8 cellular contexts compared by ENCODE assay signal in the genomic region with DNA sequence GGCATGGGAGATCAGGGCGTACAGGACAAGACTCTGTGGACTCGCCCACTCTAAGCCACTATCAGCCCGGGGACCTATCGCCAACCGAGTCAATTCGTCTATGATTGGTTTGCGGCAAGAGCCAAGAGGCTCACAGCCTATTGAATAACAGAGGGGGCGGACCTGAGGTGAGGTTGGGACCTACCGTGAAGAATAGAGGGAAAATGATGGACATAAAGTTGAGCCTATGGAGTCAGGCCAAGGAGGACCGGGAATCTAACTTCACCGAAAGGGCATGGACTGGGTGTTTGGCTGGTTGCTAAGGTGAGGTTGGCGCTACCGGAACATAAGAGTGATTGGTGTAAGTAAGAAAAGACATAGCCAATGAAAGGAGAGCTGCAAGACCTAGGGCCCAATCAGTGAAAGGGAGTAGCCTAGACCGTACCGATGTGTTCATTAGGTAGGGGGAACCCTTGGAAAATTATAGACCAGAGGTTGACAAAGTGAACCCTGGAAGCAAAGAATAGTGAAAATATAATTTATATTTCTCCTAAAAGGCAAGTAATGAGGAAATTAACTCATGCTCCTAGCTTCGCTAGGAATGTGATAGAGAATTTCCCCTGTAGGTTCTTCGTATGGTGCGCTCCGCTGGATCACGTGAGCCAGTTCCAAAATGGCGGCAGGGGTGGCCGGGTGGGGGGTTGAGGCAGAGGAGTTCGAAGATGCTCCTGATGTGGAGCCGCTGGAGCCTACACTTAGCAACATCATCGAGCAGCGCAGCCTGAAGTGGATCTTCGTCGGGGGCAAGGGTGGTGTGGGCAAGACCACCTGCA. TPM values are rescaled to one million over a fixed set of nuclear protein-coding genes. Genes with fewer than 3 reads are reported as not detected.
DNase-seq lines count a peak whose midpoint lies in the region; ATAC-seq and TF ChIP-seq lines count a peak whose summit lies in the region.

A gene (plus strand): TSS at position 644 of the 812 bp plus-strand sequence. CDS start 9 bp downstream, at position 653.

- H3K4me2 ChIP-seq in osteoblast (ENCODE audit: insufficient read depth, low read length) = peak within 1 kb of the TSS; percentile 91

- H3K27me3 ChIP-seq in GM06990 (replicated peaks; ENCODE audit: control insufficient read depth, insufficient read depth, low read length) = no peaks in the 10 kb centered on the region
- no peaks in the 10 kb centered on the region for H3K27me3 ChIP-seq in osteoblast (ENCODE audit: insufficient read depth, low read length)
- H3K27me3 ChIP-seq in thoracic aorta (replicated peaks; ENCODE audit: insufficient read depth) = no peaks in the 10 kb centered on the region

- TF ChIP-seq CTCF in GM06990 (IDR thresholded peaks at IDR 0.05; ENCODE audit: insufficient read depth, low read length, poor library complexity, severe bottlenecking) (no peak), glutamatergic neuron (IDR thresholded peaks at IDR 0.05; ENCODE audit: partially characterized antibody, unreplicated experiment) (no peak), osteoblast (IDR thresholded peaks at IDR 0.05; ENCODE audit: extremely low read depth, low read depth, low read length) (no peak), thoracic aorta (IDR thresholded peaks at IDR 0.05) (peak; percentile 23)

- no peaks in the 10 kb centered on the region for H3K9me3 ChIP-seq in osteoblast (ENCODE audit: low read depth, low read length)
- H3K9me3 ChIP-seq in thoracic aorta = no peaks in the 10 kb centered on the region

- H4K20me1 ChIP-seq in osteoblast (ENCODE audit: insufficient read depth, low read length) = peaks cover 17% of the 10 kb centered on the region

- H3K27ac ChIP-seq in osteoblast (ENCODE audit: low read depth, low read length) (peak within 1 kb of the TSS; percentile 100), thoracic aorta (peak within 1 kb of the TSS; percentile 81 to 97)

- peak within 1 kb of the TSS; percentile 99 for H3K27ac Mint-ChIP-seq in activated naive CD8-positive, alpha-beta T cell treated with anti-CD3 and anti-CD28 coated beads for 36 hours
- peak within 1 kb of the TSS; percentile 99 for H3K27ac Mint-ChIP-seq in glutamatergic neuron (ENCODE audit: unreplicated experiment)

- H3K27me3 Mint-ChIP-seq in activated naive CD8-positive, alpha-beta T cell treated with anti-CD3 and anti-CD28 coated beads for 36 hours = no peaks in the 10 kb centered on the region
- H3K27me3 Mint-ChIP-seq in glutamatergic neuron (ENCODE audit: unreplicated experiment) = peaks cover 13% of the 10 kb centered on the region

- peak within 1 kb of the TSS; percentile 97 for H2AFZ ChIP-seq in osteoblast (ENCODE audit: low read length)

- H3K4me1 Mint-ChIP-seq in activated naive CD8-positive, alpha-beta T cell treated with anti-CD3 and anti-CD28 coated beads for 36 hours = peaks cover 32% of the 10 kb centered on the region
- H3K4me1 Mint-ChIP-seq in glutamatergic neuron (ENCODE audit: low read depth, unreplicated experiment) = peaks cover 15% of the 10 kb centered on the region

- peaks cover 30% of the 10 kb centered on the region for H3K36me3 Mint-ChIP-seq in activated naive CD8-positive, alpha-beta T cell treated with anti-CD3 and anti-CD28 coated beads for 36 hours
- no peaks in the 10 kb centered on the region for H3K36me3 Mint-ChIP-seq in glutamatergic neuron (ENCODE audit: unreplicated experiment)

- peak within 1 kb of the TSS; percentile 100 for H3K4me3 Mint-ChIP-seq in activated naive CD8-positive, alpha-beta T cell treated with anti-CD3 and anti-CD28 coated beads for 36 hours
- peak within 1 kb of the TSS; percentile 100 for H3K4me3 Mint-ChIP-seq in glutamatergic neuron (ENCODE audit: unreplicated experiment)

- DNase-seq in GM06990 (ENCODE audit: extremely low read depth, insufficient read length) = peak; percentile 85
- DNase-seq in NCI-H1048 (lab: John Stamatoyannopoulos, UW) = peak; percentile 97
- DNase-seq in SKM-1 (lab: John Stamatoyannopoulos, UW; ENCODE audit: unreplicated experiment) = peak; percentile 97
- peak; percentile 82 for DNase-seq in activated naive CD8-positive, alpha-beta T cell treated with anti-CD3 and anti-CD28 coated beads for 36 hours
- DNase-seq in glutamatergic neuron = peak; percentile 79
- peak; percentile 100 for DNase-seq in osteoblast (ENCODE audit: insufficient read length, low spot score, missing footprints)
- peak; percentile 95 for DNase-seq in thoracic aorta (ENCODE audit: low spot score)

- peak; percentile 71 for ATAC-seq in HG02571 (IDR thresholded peaks at IDR 0.05; ENCODE audit: unreplicated experiment)
- ATAC-seq in thoracic aorta (ENCODE audit: insufficient number of reproducible peaks, low FRiP score, low read depth) = peak; percentile 98

- no peaks in the 10 kb centered on the region for H3K9me3 Mint-ChIP-seq in activated naive CD8-positive, alpha-beta T cell treated with anti-CD3 and anti-CD28 coated beads for 36 hours
- peaks cover 11% of the 10 kb centered on the region for H3K9me3 Mint-ChIP-seq in glutamatergic neuron (ENCODE audit: unreplicated experiment)

- H3K4me1 ChIP-seq in osteoblast (ENCODE audit: insufficient read depth, low read length) (peaks cover 29% of the 10 kb centered on the region), thoracic aorta (ENCODE audit: control insufficient read depth in 1 of 2, low read depth in 2 of 2) (peaks cover 29 to 35% of the 10 kb centered on the region in 2 donors)

- H3K4me3 ChIP-seq in GM06990 (replicated peaks; ENCODE audit: low read depth, low read length) = peak within 1 kb of the TSS; percentile 99
- H3K4me3 ChIP-seq in osteoblast (ENCODE audit: insufficient read depth, low read length) = peak within 1 kb of the TSS; percentile 97
- H3K4me3 ChIP-seq in thoracic aorta = peak within 1 kb of the TSS; percentile 84

- peaks cover 3% of the 10 kb centered on the region for H3K36me3 ChIP-seq in GM06990 (ENCODE audit: control insufficient read depth, insufficient read depth, low read length)
- H3K36me3 ChIP-seq in osteoblast (ENCODE audit: insufficient read depth, low read length) = peaks cover 10% of the 10 kb centered on the region
- peaks cover 8% of the 10 kb centered on the region for H3K36me3 ChIP-seq in thoracic aorta

- peaks cover 47% of the 10 kb centered on the region for H3K79me2 ChIP-seq in osteoblast (ENCODE audit: insufficient read depth, low read length)

RNA-seq across cellular contexts. Expression of the gene that starts here (rescaled TPM):
- 10 to 100 TPM; 78.3 to 80.2 TPM for total RNA-seq in activated naive CD8-positive, alpha-beta T cell treated with anti-CD3 and anti-CD28 coated beads for 36 hours
- 49.3 TPM for total RNA-seq in glutamatergic neuron (ENCODE audit: unreplicated experiment)
- total RNA-seq in osteoblast = 99.5 and 104 TPM in 2 replicates
- total RNA-seq in thoracic aorta = 10 to 100 TPM; 30.7 to 50.0 TPM

Comparison
In these comparisons a context has a peak if more than half of its experiments do, and no peak if none do; other contexts are left out.
1. Peak in every context shown above with its lines: DNase-seq, ATAC-seq, H3K4me3 ChIP-seq and H3K27ac ChIP-seq.